Comparison of ENCODE assay signal across 16 cellular contexts in the genomic region with DNA sequence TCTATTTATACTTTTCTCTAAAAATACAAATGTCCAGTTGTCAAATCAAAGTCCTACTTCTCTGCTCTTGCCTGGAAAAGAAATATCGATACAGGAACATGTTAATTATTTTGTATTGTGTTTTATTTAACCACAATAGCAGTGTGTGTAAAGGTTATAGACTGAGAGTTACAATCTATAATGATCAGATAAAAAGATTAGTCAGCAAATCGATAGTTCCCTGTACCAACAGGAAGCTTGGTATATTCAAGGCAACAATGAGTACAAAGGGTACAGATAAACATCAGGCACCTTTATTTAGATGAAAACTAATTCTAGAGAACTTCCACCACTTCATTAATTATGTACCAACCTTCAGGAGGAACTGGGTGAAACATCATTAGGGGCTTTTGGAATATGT.
DNase-seq lines count a peak whose midpoint lies in the region; ATAC-seq and TF ChIP-seq lines count a peak whose summit lies in the region.
"Had no signal": no experiment of that assay in that cellular context is flagged by ENCODE, and none has a peak within 500 bp of the region (broad histone marks: within the 10 kb centered on the region; RNA-seq: fewer than 3 reads in every experiment).

No MANE protein-coding gene starts in this region.

- H3K9me3 Mint-ChIP-seq in GM23338: no peaks in the 10 kb centered on the region; the same call in 2 of the 3 replicates
- H3K9me3 Mint-ChIP-seq: CD4-positive, alpha-beta T cell had no signal

- H4K20me1 ChIP-seq in GM23338 (replicated peaks; ENCODE audit: insufficient read depth) (no peaks in the 10 kb centered on the region), osteoblast (ENCODE audit: insufficient read depth, low read length) (no peaks in the 10 kb centered on the region)

- H3K9me3 ChIP-seq in iPS-18a (ENCODE audit: control insufficient read depth, low read depth, low read length) (no peaks in the 10 kb centered on the region), osteoblast (ENCODE audit: low read depth, low read length) (no peaks in the 10 kb centered on the region), suprapubic skin (no peaks in the 10 kb centered on the region)

- peaks cover 3% of the 10 kb centered on the region; the same call in 1 of the 3 replicates for H3K36me3 Mint-ChIP-seq in GM23338 (ENCODE audit: low read depth)

- H2AFZ ChIP-seq in GM23338: no peak overlapping the region
- H2AFZ ChIP-seq in osteoblast (ENCODE audit: low read length): no peak overlapping the region

- peaks cover 29% of the 10 kb centered on the region for H3K4me1 Mint-ChIP-seq in GM23338
- H3K4me1 Mint-ChIP-seq: B cell, IgD-negative memory B cell had no signal

- peak overlapping the region; percentile 11; the same call in 1 of the 2 replicates for H3K4me2 ChIP-seq in GM23338
- H3K4me2 ChIP-seq in osteoblast (ENCODE audit: insufficient read depth, low read length): no peak overlapping the region

- TF ChIP-seq CTCF in GM23338 (conservative IDR thresholded peaks at IDR 0.05; ENCODE audit: low read depth in 2 of 2) (no peak), osteoblast (IDR thresholded peaks at IDR 0.05; ENCODE audit: extremely low read depth, low read depth, low read length) (no peak), suprapubic skin (IDR thresholded peaks at IDR 0.05) (no peak)

- H3K36me3 ChIP-seq in GM23338 (ENCODE audit: insufficient read depth): no peaks in the 10 kb centered on the region
- H3K36me3 ChIP-seq in iPS-18a (ENCODE audit: control insufficient read depth, low read depth, low read length): no peaks in the 10 kb centered on the region
- H3K36me3 ChIP-seq in osteoblast (ENCODE audit: insufficient read depth, low read length): no peaks in the 10 kb centered on the region
- no peaks in the 10 kb centered on the region for H3K36me3 ChIP-seq in suprapubic skin

- H3F3A ChIP-seq in GM23338 (replicated peaks; ENCODE audit: low read depth): no peaks in the 10 kb centered on the region

- ATAC-seq in GM23338: no peak
- ATAC-seq: GM12878, HCT116 had no signal

- no peak for TF ChIP-seq POLR2A in suprapubic skin (IDR thresholded peaks at IDR 0.05)

- no peak overlapping the region for H3K27ac ChIP-seq in GM23338 (ENCODE audit: low read depth)
- H3K27ac ChIP-seq in iPS-18a (ENCODE audit: low read length): no peak overlapping the region
- no peak overlapping the region for H3K27ac ChIP-seq in osteoblast (ENCODE audit: low read depth, low read length)
- H3K27ac ChIP-seq in suprapubic skin: no peak overlapping the region

- 79% methylated on average over 2 of the region's 2 CpGs for WGBS in suprapubic skin

- H3K27me3 Mint-ChIP-seq in GM23338 (ENCODE audit: insufficient read depth, low read depth, poor library complexity): peaks cover 5% of the 10 kb centered on the region
- H3K27me3 Mint-ChIP-seq: B cell; CD4-positive, alpha-beta T cell; IgD-negative memory B cell had no signal

- H3K27me3 ChIP-seq in GM23338 (ENCODE audit: insufficient read depth): no peaks in the 10 kb centered on the region
- no peaks in the 10 kb centered on the region for H3K27me3 ChIP-seq in iPS-18a (ENCODE audit: control insufficient read depth, insufficient read depth, low read length)
- peaks cover 5% of the 10 kb centered on the region for H3K27me3 ChIP-seq in osteoblast (ENCODE audit: insufficient read depth, low read length)
- H3K27me3 ChIP-seq in suprapubic skin: no peaks in the 10 kb centered on the region

- H3K9me2 ChIP-seq in GM23338 (ENCODE audit: insufficient read depth): no peaks in the 10 kb centered on the region

- H3K79me2 ChIP-seq in GM23338 (replicated peaks; ENCODE audit: insufficient read depth) (no peaks in the 10 kb centered on the region), osteoblast (ENCODE audit: insufficient read depth, low read length) (no peaks in the 10 kb centered on the region)

- TF ChIP-seq EP300 in suprapubic skin (IDR thresholded peaks at IDR 0.05): no peak

- no peak overlapping the region for H3K4me3 Mint-ChIP-seq in GM23338
- H3K4me3 Mint-ChIP-seq: B cell; CD4-positive, alpha-beta T cell; IgD-negative memory B cell had no signal

- H3K9ac ChIP-seq in iPS-18a (ENCODE audit: low read length): no peak overlapping the region

- no peak overlapping the region for H3K4me3 ChIP-seq in GM23338
- peak overlapping the region; percentile 3 for H3K4me3 ChIP-seq in iPS-18a (ENCODE audit: low read length)
- H3K4me3 ChIP-seq in osteoblast (ENCODE audit: insufficient read depth, low read length): no peak overlapping the region
- no peak overlapping the region for H3K4me3 ChIP-seq in suprapubic skin
- H3K4me3 ChIP-seq: GM12878 had no signal

- H3K4me1 ChIP-seq in GM23338 (ENCODE audit: insufficient read depth): peaks cover 24% of the 10 kb centered on the region
- H3K4me1 ChIP-seq in iPS-18a (ENCODE audit: control insufficient read depth, low read depth, low read length): peaks cover 29% of the 10 kb centered on the region
- H3K4me1 ChIP-seq in osteoblast (ENCODE audit: insufficient read depth, low read length): no peaks in the 10 kb centered on the region
- no peaks in the 10 kb centered on the region for H3K4me1 ChIP-seq in suprapubic skin

- H3K27ac Mint-ChIP-seq in GM23338: no peak overlapping the region
- H3K27ac Mint-ChIP-seq: B cell; CD4-positive, alpha-beta T cell; IgD-negative memory B cell had no signal

- no peak for DNase-seq in GM23338 (ENCODE audit: low spot score)
- DNase-seq in NCI-H146 (lab: John Stamatoyannopoulos, UW): peak; percentile 6
- peak; percentile 46 for DNase-seq in osteoblast (ENCODE audit: insufficient read length, low spot score, missing footprints)
- DNase-seq in suprapubic skin (ENCODE audit: low spot score in 2 of 2): no peak
- DNase-seq in stimulated activated CD4-positive, alpha-beta T cell treated with anti-CD3 and anti-CD28 coated beads, Interleukin-2, amount 100 ng/mL, for 24 hours: no peak
- no peak for DNase-seq in iPS-NIHi7 (ENCODE audit: extremely low spot score)
- DNase-seq: C1 segment of cervical spinal cord; Calu3; CD4-positive, alpha-beta T cell; DMS 273 treated with DMSO at 0.1 percent for 48 hours; DMS79 had no signal

TF ChIP-seq in GM23338, 12 proteins besides CTCF, POLR2A, EP300 and RAD21 (continues in another document):
- TF ChIP-seq, protein P1, sequence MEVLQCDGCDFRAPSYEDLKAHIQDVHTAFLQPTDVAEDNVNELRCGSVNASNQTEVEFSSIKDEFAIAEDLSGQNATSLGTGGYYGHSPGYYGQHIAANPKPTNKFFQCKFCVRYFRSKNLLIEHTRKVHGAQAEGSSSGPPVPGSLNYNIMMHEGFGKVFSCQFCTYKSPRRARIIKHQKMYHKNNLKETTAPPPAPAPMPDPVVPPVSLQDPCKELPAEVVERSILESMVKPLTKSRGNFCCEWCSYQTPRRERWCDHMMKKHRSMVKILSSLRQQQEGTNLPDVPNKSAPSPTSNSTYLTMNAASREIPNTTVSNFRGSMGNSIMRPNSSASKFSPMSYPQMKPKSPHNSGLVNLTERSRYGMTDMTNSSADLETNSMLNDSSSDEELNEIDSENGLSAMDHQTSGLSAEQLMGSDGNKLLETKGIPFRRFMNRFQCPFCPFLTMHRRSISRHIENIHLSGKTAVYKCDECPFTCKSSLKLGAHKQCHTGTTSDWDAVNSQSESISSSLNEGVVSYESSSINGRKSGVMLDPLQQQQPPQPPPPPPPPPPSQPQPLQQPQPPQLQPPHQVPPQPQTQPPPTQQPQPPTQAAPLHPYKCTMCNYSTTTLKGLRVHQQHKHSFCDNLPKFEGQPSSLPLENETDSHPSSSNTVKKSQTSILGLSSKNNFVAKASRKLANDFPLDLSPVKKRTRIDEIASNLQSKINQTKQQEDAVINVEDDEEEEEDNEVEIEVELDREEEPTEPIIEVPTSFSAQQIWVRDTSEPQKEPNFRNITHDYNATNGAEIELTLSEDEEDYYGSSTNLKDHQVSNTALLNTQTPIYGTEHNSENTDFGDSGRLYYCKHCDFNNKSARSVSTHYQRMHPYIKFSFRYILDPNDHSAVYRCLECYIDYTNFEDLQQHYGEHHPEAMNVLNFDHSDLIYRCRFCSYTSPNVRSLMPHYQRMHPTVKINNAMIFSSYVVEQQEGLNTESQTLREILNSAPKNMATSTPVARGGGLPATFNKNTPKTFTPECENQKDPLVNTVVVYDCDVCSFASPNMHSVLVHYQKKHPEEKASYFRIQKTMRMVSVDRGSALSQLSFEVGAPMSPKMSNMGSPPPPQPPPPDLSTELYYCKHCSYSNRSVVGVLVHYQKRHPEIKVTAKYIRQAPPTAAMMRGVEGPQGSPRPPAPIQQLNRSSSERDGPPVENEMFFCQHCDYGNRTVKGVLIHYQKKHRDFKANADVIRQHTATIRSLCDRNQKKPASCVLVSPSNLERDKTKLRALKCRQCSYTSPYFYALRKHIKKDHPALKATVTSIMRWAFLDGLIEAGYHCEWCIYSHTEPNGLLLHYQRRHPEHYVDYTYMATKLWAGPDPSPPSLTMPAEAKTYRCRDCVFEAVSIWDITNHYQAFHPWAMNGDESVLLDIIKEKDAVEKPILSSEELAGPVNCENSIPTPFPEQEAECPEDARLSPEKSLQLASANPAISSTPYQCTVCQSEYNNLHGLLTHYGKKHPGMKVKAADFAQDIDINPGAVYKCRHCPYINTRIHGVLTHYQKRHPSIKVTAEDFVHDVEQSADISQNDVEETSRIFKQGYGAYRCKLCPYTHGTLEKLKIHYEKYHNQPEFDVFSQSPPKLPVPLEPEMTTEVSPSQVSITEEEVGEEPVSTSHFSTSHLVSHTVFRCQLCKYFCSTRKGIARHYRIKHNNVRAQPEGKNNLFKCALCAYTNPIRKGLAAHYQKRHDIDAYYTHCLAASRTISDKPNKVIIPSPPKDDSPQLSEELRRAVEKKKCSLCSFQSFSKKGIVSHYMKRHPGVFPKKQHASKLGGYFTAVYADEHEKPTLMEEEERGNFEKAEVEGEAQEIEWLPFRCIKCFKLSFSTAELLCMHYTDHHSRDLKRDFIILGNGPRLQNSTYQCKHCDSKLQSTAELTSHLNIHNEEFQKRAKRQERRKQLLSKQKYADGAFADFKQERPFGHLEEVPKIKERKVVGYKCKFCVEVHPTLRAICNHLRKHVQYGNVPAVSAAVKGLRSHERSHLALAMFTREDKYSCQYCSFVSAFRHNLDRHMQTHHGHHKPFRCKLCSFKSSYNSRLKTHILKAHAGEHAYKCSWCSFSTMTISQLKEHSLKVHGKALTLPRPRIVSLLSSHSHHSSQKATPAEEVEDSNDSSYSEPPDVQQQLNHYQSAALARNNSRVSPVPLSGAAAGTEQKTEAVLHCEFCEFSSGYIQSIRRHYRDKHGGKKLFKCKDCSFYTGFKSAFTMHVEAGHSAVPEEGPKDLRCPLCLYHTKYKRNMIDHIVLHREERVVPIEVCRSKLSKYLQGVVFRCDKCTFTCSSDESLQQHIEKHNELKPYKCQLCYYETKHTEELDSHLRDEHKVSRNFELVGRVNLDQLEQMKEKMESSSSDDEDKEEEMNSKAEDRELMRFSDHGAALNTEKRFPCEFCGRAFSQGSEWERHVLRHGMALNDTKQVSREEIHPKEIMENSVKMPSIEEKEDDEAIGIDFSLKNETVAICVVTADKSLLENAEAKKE (CRISPR knock-in tag; IDR thresholded peaks at IDR 0.05): no peak
- no peak for TF ChIP-seq EZH2 (IDR thresholded peaks at IDR 0.05; ENCODE audit: low read depth, unreplicated experiment)
- no peak for TF ChIP-seq STAT1 (IDR thresholded peaks at IDR 0.05; ENCODE audit: unreplicated experiment)
- no peak for TF ChIP-seq ZNF114 (CRISPR knock-in tag; IDR thresholded peaks at IDR 0.05)

Comparison
In these comparisons a context has a peak if more than half of its experiments do, and no peak if none do; other contexts are left out.
1. DNase-seq: peak in NCI-H146 (single experiment) and osteoblast (single experiment); none in GM23338 (single experiment), suprapubic skin (0 of 2), stimulated activated CD4-positive, alpha-beta T cell treated with anti-CD3 and anti-CD28 coated beads, Interleukin-2, amount 100 ng/mL, for 24 hours (0 of 2) and iPS-NIHi7 (single experiment).